8 cellular contexts compared by ENCODE assay signal in genomic region chr10:60573342-60573741, GRCh38.
A peak's percentile ranks its signal among the peaks of the same experiment; 100 is the strongest.
DNase-seq lines count a peak whose midpoint lies in the region; ATAC-seq, FAIRE-seq and TF ChIP-seq lines count a peak whose summit lies in the region.

No MANE protein-coding gene starts in this region.

- H3K27ac ChIP-seq in cingulate gyrus (ENCODE audit: low read depth, low read length) = peak overlapping the region; percentile 76

- TF ChIP-seq CTCF in D721Med (IDR thresholded peaks at IDR 0.05; ENCODE audit: insufficient read depth, missing control alignments) = no peak

- peak; percentile 64 for DNase-seq in NCI-H69 (lab: John Stamatoyannopoulos, UW)
- DNase-seq in stimulated activated CD4-positive, alpha-beta T cell treated with anti-CD3 and anti-CD28 coated beads, Interleukin-12 subunit alpha, Interleukin-12 subunit beta, amount 100 ng/mL, for 24 hours (ENCODE audit: low read depth in 2 of 2) = peak; percentile 45 to 63
- no peak for DNase-seq in D721Med (ENCODE audit: insufficient read length, low spot score)
- no peak for DNase-seq in GF-D8 (lab: John Stamatoyannopoulos, UW)
- DNase-seq in NCI-H510A (lab: John Stamatoyannopoulos, UW) = no peak
- no peak for DNase-seq in GOT3 (lab: John Stamatoyannopoulos, UW)

- peak; percentile 41 for ATAC-seq in GM19025 (IDR thresholded peaks at IDR 0.05; ENCODE audit: low read depth, unreplicated experiment)

- FAIRE-seq in D721Med (lab: Jason Lieb, UNC) = no peak

Comparison
In these comparisons a context has a peak if more than half of its experiments do, and no peak if none do; other contexts are left out.
1. DNase-seq: peak in NCI-H69 (single experiment) and stimulated activated CD4-positive, alpha-beta T cell treated with anti-CD3 and anti-CD28 coated beads, Interleukin-12 subunit alpha, Interleukin-12 subunit beta, amount 100 ng/mL, for 24 hours (2 of 2); none in D721Med (single experiment), GF-D8 (single experiment), NCI-H510A (single experiment) and GOT3 (single experiment).